Comparison of ENCODE assay signal across 8 cellular contexts in genomic region chr2:21372654-21373053, GRCh38.
DNase-seq lines count a peak whose midpoint lies in the region; ATAC-seq and TF ChIP-seq lines count a peak whose summit lies in the region.

No MANE protein-coding gene starts in this region.

- no CpG with 5 or more reads among the region's 2 CpGs for WGBS in IMR-90 (ENCODE audit: extremely low coverage in 2 of 2, insufficient read length in 1 of 2), 2 experiments

- dilution Hi-C loops in IMR-90 (cut with HindIII; ENCODE audit: low sequenced_read_pairs, unreplicated experiment) = no loop called here

- H3K27me3 ChIP-seq in IMR-90 (ENCODE audit: control insufficient read depth, insufficient read depth, low read length) (no peaks in the 10 kb centered on the region), WERI-Rb-1 (ENCODE audit: insufficient read depth, low read depth, severe bottlenecking) (peaks cover 4% of the 10 kb centered on the region), osteoblast (ENCODE audit: insufficient read depth, low read length) (no peaks in the 10 kb centered on the region)

- no peaks in the 10 kb centered on the region for H3K79me2 ChIP-seq in osteoblast (ENCODE audit: insufficient read depth, low read length)

- TF ChIP-seq CTCF in GM12864 (IDR thresholded peaks at IDR 0.05; ENCODE audit: low read depth, low read length, missing control alignments) = peak; percentile 57
- peak; percentile 47 for TF ChIP-seq CTCF in IMR-90 (conservative IDR thresholded peaks at IDR 0.05; ENCODE audit: low read depth, low read length)
- peak; percentile 68 for TF ChIP-seq CTCF in WERI-Rb-1 (IDR thresholded peaks at IDR 0.05; ENCODE audit: low read depth, low read length)
- no peak for TF ChIP-seq CTCF in osteoblast (IDR thresholded peaks at IDR 0.05; ENCODE audit: extremely low read depth, low read depth, low read length)

- H2BK120ac ChIP-seq in IMR-90 (ENCODE audit: low read depth, low read length) = no peak overlapping the region

- peak; percentile 49; the same call in 1 of the 2 replicates for ATAC-seq in IMR-90 (ENCODE audit: low read depth)
- ATAC-seq in GM18873 (IDR thresholded peaks at IDR 0.05; ENCODE audit: low FRiP score, unreplicated experiment) = no peak

- H2AK9ac ChIP-seq in IMR-90 (replicated peaks; ENCODE audit: low read depth, low read length, poor library complexity) = no peak overlapping the region

- CTCF ChIA-PET in IMR-90 (lab: Yijun Ruan, JAX) = interaction anchor here (0.6 to 1.3 kb wide), 4 partner anchors 9 to 42 kb away, joined by 3 to 4 read pairs (median 3); no protein-coding TSS in a partner anchor

- no TSS peak for BruUV-seq in IMR-90 (replicated peaks; lab: Mats Ljungman, UMichigan)

- H4K20me1 ChIP-seq in IMR-90 (ENCODE audit: insufficient read depth, low read length) = no peaks in the 10 kb centered on the region
- H4K20me1 ChIP-seq in osteoblast (ENCODE audit: insufficient read depth, low read length) = no peaks in the 10 kb centered on the region

- no peak for TF ChIP-seq POLR2A in IMR-90 (IDR thresholded peaks at IDR 0.05; ENCODE audit: low read depth, low read length)

- H4K91ac ChIP-seq in IMR-90 (ENCODE audit: insufficient read depth, low read depth, low read length) = no peak overlapping the region

- no peak overlapping the region for H3K4me2 ChIP-seq in IMR-90 (ENCODE audit: low read depth, low read length)
- no peak overlapping the region for H3K4me2 ChIP-seq in osteoblast (ENCODE audit: insufficient read depth, low read length)

- no peaks in the 10 kb centered on the region for H3K9me1 ChIP-seq in IMR-90 (ENCODE audit: insufficient read depth, low read length)

- H4K8ac ChIP-seq in IMR-90 (ENCODE audit: low read depth in 2 of 2, low read length in 2 of 2) = no peak overlapping the region

- no peak overlapping the region for H3K56ac ChIP-seq in IMR-90 (ENCODE audit: extremely low read depth, insufficient read depth, low read length)

- no peak overlapping the region for H2BK5ac ChIP-seq in IMR-90 (ENCODE audit: low read depth, low read length, poor library complexity, severe bottlenecking)

- no peak overlapping the region for H4K5ac ChIP-seq in IMR-90 (ENCODE audit: low read depth, low read length)

- H3K9me3 ChIP-seq in IMR-90 (ENCODE audit: control insufficient read depth, insufficient read depth, low read length) = no peaks in the 10 kb centered on the region
- no peaks in the 10 kb centered on the region for H3K9me3 ChIP-seq in WERI-Rb-1 (ENCODE audit: severe bottlenecking)
- no peaks in the 10 kb centered on the region for H3K9me3 ChIP-seq in osteoblast (ENCODE audit: low read depth, low read length)

- H3K4ac ChIP-seq in IMR-90 (ENCODE audit: low read depth, low read length) = no peak overlapping the region

- no peak for DNase-seq in GM12864 (ENCODE audit: low read depth)
- DNase-seq in IMR-90 = peak; percentile 50
- peak; percentile 53 for DNase-seq in WERI-Rb-1
- peak; percentile 50 for DNase-seq in medulla oblongata (ENCODE audit: extremely low spot score)
- no peak for DNase-seq in stimulated activated CD4-positive, alpha-beta T cell treated with anti-CD3 and anti-CD28 coated beads, Interleukin-4, amount 100 ng/mL, for 24 hours
- DNase-seq in NCI-H2029 treated with DMSO at 0.1 percent for 48 hours (lab: John Stamatoyannopoulos, UW) = no peak
- DNase-seq in osteoblast (ENCODE audit: insufficient read length, low spot score, missing footprints) = no peak

- no peaks in the 10 kb centered on the region for H3K79me1 ChIP-seq in IMR-90 (ENCODE audit: low read depth in 1 of 2, low read length in 2 of 2)

- H2AK5ac ChIP-seq in IMR-90 (ENCODE audit: low read depth, low read length) = no peak overlapping the region

- H3K9ac ChIP-seq in IMR-90 (ENCODE audit: low read depth, low read length) = no peak overlapping the region

- no peak overlapping the region for H2BK15ac ChIP-seq in IMR-90 (ENCODE audit: low read depth, low read length)

- peak; percentile 56 for TF ChIP-seq RAD21 in IMR-90 (IDR thresholded peaks at IDR 0.05; ENCODE audit: low read length)

- no peaks in the 10 kb centered on the region for H3K36me3 ChIP-seq in IMR-90 (ENCODE audit: control insufficient read depth, insufficient read depth, low read length)
- H3K36me3 ChIP-seq in WERI-Rb-1 = no peaks in the 10 kb centered on the region
- no peaks in the 10 kb centered on the region for H3K36me3 ChIP-seq in osteoblast (ENCODE audit: insufficient read depth, low read length)

- no peak overlapping the region for H3K27ac ChIP-seq in IMR-90 (ENCODE audit: insufficient read depth, low read length)
- H3K27ac ChIP-seq in WERI-Rb-1 = no peak overlapping the region
- H3K27ac ChIP-seq in osteoblast (ENCODE audit: low read depth, low read length) = no peak overlapping the region

- intact Hi-C loops in IMR-90 (cut with micrococcal nuclease) = no loop called here

- no peak overlapping the region for H3K18ac ChIP-seq in IMR-90 (ENCODE audit: low read depth, low read length)

- in situ Hi-C loops in IMR-90 (cut with MboI; ENCODE audit: low sequenced_read_pairs) = no loop called here

- H3K4me3 ChIP-seq in GM12864 (ENCODE audit: low read depth, low read length) (no peak overlapping the region), IMR-90 (ENCODE audit: insufficient read depth, low read depth, low read length) (no peak overlapping the region), WERI-Rb-1 (ENCODE audit: low read depth, low read length) (no peak overlapping the region), osteoblast (ENCODE audit: insufficient read depth, low read length) (no peak overlapping the region)

- H3K14ac ChIP-seq in IMR-90 (replicated peaks; ENCODE audit: low read depth, low read length) = no peak overlapping the region

- H2BK20ac ChIP-seq in IMR-90 (ENCODE audit: low read depth, low read length) = 0 out of 2 replicates have a peak overlapping the region, but pooled peaks have one; percentile 36

- H3K23ac ChIP-seq in IMR-90 (ENCODE audit: low read depth, low read length) = no peak overlapping the region

- no peak overlapping the region for H2AFZ ChIP-seq in IMR-90 (replicated peaks; ENCODE audit: low read length, poor library complexity)
- H2AFZ ChIP-seq in osteoblast (ENCODE audit: low read length) = no peak overlapping the region

- POLR2A ChIA-PET in IMR-90 (lab: Charles Lee; ENCODE audit: unreplicated experiment) = no interaction called here

- H3K4me1 ChIP-seq in IMR-90 (ENCODE audit: control insufficient read depth, insufficient read depth, low read length) (no peaks in the 10 kb centered on the region), osteoblast (ENCODE audit: insufficient read depth, low read length) (no peaks in the 10 kb centered on the region)

TF ChIP-seq in IMR-90, 13 proteins besides CTCF, POLR2A, EP300 and RAD21:
- TF ChIP-seq FOS (IDR thresholded peaks at IDR 0.05; ENCODE audit: low read depth, low read length) (no peak), SMC3 (IDR thresholded peaks at IDR 0.05; ENCODE audit: low read depth, low read length) (peak; percentile 55)
TF ChIP-seq in IMR-90: peak in this region for 1.

Comparison
In these comparisons a context has a peak if more than half of its experiments do, and no peak if none do; other contexts are left out.
1. DNase-seq: peak in IMR-90 (single experiment), WERI-Rb-1 (single experiment) and medulla oblongata (single experiment); none in GM12864 (single experiment), stimulated activated CD4-positive, alpha-beta T cell treated with anti-CD3 and anti-CD28 coated beads, Interleukin-4, amount 100 ng/mL, for 24 hours (single experiment), NCI-H2029 treated with DMSO at 0.1 percent for 48 hours (single experiment) and osteoblast (single experiment).